ENCODE assay signal across 26 cellular contexts in genomic region chr10:12872577-12872976, GRCh38.
"Had no signal": no experiment of that assay in that cellular context is flagged by ENCODE, and none has a peak within 500 bp of the region (broad histone marks: within the 10 kb centered on the region; RNA-seq: fewer than 3 reads in every experiment).

No MANE protein-coding gene starts in this region.

- H3K27me3 Mint-ChIP-seq: activated CD4-positive, alpha-beta memory T cell treated with anti-CD3 and anti-CD28 coated beads, Interleukin-2, amount 10 ng/mL, durations not matched to agents 7 days and 5 days; activated CD4-positive, alpha-beta T cell treated with anti-CD3 and anti-CD28 coated beads, Interleukin-2, amount 10 ng/mL, durations not matched to agents 7 days and 5 days; dendritic cell treated with granulocyte-macrophage colony-stimulating factor and Interleukin-4, amounts not matched to agents 40 ng/mL and 50 ng/mL, for 4 days had no signal

- H3K9me3 Mint-ChIP-seq: activated CD4-positive, alpha-beta memory T cell treated with anti-CD3 and anti-CD28 coated beads, Interleukin-2, amount 10 ng/mL, durations not matched to agents 7 days and 5 days; activated CD4-positive, alpha-beta T cell treated with anti-CD3 and anti-CD28 coated beads, Interleukin-2, amount 10 ng/mL, durations not matched to agents 7 days and 5 days; activated T-cell treated with anti-CD3 and anti-CD28 coated beads, Interleukin-2, amount 50 U/mL, for 4 hours; activated T-helper 17 cell treated with anti-CD3 and anti-CD28 coated beads, Interleukin-2, amount 50 U/mL, for 72 hours; central memory CD8-positive, alpha-beta T cell; dendritic cell treated with granulocyte-macrophage colony-stimulating factor and Interleukin-4, amounts not matched to agents 40 ng/mL and 50 ng/mL, for 4 days; endodermal cell; WTC11 had no signal

- H3K27ac Mint-ChIP-seq: activated CD4-positive, alpha-beta memory T cell treated with anti-CD3 and anti-CD28 coated beads, Interleukin-2, amount 10 ng/mL, durations not matched to agents 7 days and 5 days; activated CD4-positive, alpha-beta T cell treated with anti-CD3 and anti-CD28 coated beads, Interleukin-2, amount 10 ng/mL, durations not matched to agents 7 days and 5 days; activated naive CD8-positive, alpha-beta T cell; activated T-helper 17 cell treated with anti-CD3 and anti-CD28 coated beads, Interleukin-2, amount 50 U/mL, for 72 hours; dendritic cell treated with granulocyte-macrophage colony-stimulating factor and Interleukin-4, amounts not matched to agents 40 ng/mL and 50 ng/mL, for 4 days; endodermal cell; WTC11 had no signal

- DNase-seq: activated CD4-positive, alpha-beta memory T cell treated with anti-CD3 and anti-CD28 coated beads, Interleukin-2, amount 10 ng/mL, durations not matched to agents 7 days and 5 days; activated CD4-positive, alpha-beta T cell treated with anti-CD3 and anti-CD28 coated beads for 1 hour; activated CD4-positive, alpha-beta T cell treated with anti-CD3 and anti-CD28 coated beads for 4 hours; activated CD4-positive, alpha-beta T cell treated with anti-CD3 and anti-CD28 coated beads, Interleukin-2, amount 10 ng/mL, durations not matched to agents 7 days and 5 days; activated CD4-positive, alpha-beta T cell treated with anti-CD3 and anti-CD28 coated beads, Interleukin-2, amount 50 U/mL, for 4 hours; activated effector memory CD4-positive, alpha-beta T cell treated with Interleukin-2 at 50 U/mL for 16 hours; activated gamma-delta T cell treated with Interleukin-2 at 50 U/mL for 16 hours; activated naive CD4-positive, alpha-beta T cell treated with anti-CD3 and anti-CD28 coated beads, Interleukin-2, amount 50 U/mL, for 16 hours; activated naive CD4-positive, alpha-beta T cell treated with Interleukin-2 at 50 U/mL for 16 hours; activated T-cell treated with anti-CD3 and anti-CD28 coated beads, Interleukin-2, amount 50 U/mL, for 4 hours; amniotic stem cell; anterior cingulate cortex; brain microvascular endothelial cell; dorsolateral prefrontal cortex; effector memory CD4-positive, alpha-beta T cell; endodermal cell; foreskin fibroblast; glutamatergic neuron; T-helper 2 cell had no signal

- H3K36me3 Mint-ChIP-seq: activated naive CD8-positive, alpha-beta T cell; WTC11 had no signal

- H3K4me3 Mint-ChIP-seq: activated CD4-positive, alpha-beta memory T cell treated with anti-CD3 and anti-CD28 coated beads, Interleukin-2, amount 10 ng/mL, durations not matched to agents 7 days and 5 days; activated CD4-positive, alpha-beta T cell treated with anti-CD3 and anti-CD28 coated beads, Interleukin-2, amount 10 ng/mL, durations not matched to agents 7 days and 5 days; activated naive CD8-positive, alpha-beta T cell; activated T-cell treated with anti-CD3 and anti-CD28 coated beads, Interleukin-2, amount 50 U/mL, for 4 hours; activated T-helper 17 cell treated with anti-CD3 and anti-CD28 coated beads, Interleukin-2, amount 50 U/mL, for 72 hours; central memory CD8-positive, alpha-beta T cell; dendritic cell treated with granulocyte-macrophage colony-stimulating factor and Interleukin-4, amounts not matched to agents 40 ng/mL and 50 ng/mL, for 4 days; endodermal cell; WTC11 had no signal

- H3K27ac ChIP-seq: brain microvascular endothelial cell, coronary artery, dorsolateral prefrontal cortex had no signal

- ATAC-seq: activated T-cell treated with anti-CD3 and anti-CD28 coated beads, Interleukin-2, amount 50 U/mL, for 4 hours; activated T-helper 17 cell treated with anti-CD3 and anti-CD28 coated beads, Interleukin-2, amount 50 U/mL, for 72 hours; esophagus mucosa; WTC11 had no signal

- H3K4me1 Mint-ChIP-seq: activated CD4-positive, alpha-beta memory T cell treated with anti-CD3 and anti-CD28 coated beads, Interleukin-2, amount 10 ng/mL, durations not matched to agents 7 days and 5 days; activated CD4-positive, alpha-beta T cell treated with anti-CD3 and anti-CD28 coated beads, Interleukin-2, amount 10 ng/mL, durations not matched to agents 7 days and 5 days; activated T-helper 17 cell treated with anti-CD3 and anti-CD28 coated beads, Interleukin-2, amount 50 U/mL, for 72 hours; central memory CD8-positive, alpha-beta T cell; WTC11 had no signal
